8 cellular contexts compared by ENCODE assay signal in the genomic region with DNA sequence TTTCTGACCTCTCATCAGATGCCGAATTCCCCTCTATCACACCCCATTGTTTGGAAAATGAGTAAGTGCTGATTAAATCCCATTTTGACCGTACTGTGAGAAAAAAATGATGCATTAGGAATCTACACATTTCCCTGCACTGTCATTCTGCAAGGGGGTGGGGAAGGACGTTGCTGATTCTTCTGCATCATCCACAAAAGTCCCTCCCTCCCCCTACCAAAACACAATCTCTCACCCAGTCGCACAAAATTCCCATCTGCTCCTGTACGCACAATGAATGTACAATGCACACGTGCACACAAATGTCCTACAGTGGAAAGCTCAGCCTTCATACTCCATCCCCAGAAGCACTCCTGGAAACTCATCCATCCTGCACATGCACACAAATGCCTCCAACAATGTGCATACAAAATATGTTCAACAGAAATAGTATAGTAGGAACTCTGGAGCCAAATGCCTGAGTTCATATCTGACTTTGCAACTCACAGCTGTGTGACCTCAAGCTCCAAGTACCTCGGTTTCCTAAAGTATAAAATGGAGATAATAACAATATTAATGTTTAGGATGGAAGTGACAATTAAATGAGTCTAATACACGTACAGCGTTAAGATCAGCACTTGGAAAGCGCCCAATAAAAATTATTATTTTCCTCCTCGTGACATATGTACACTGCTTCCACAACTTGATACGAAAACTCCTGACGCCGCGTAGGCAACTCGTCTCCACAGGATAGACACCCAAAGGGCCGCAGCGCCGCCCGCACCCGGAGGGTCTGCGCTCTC. TPM values are rescaled to one million over a fixed set of nuclear protein-coding genes. Genes with fewer than 3 reads are reported as not detected.
DNase-seq lines count a peak whose midpoint lies in the region; ATAC-seq and TF ChIP-seq lines count a peak whose summit lies in the region.

No MANE protein-coding gene starts in this region.

- H4K20me1 ChIP-seq in H9 (ENCODE audit: control insufficient read depth, insufficient read depth, insufficient read length), result no peaks in the 10 kb centered on the region

- H3K4ac ChIP-seq in H9 (ENCODE audit: low read depth, low read length), result no peak overlapping the region

- peaks cover 19 to 27% of the 10 kb centered on the region in 2 experiments for H3K4me1 Mint-ChIP-seq in H9
- H3K4me1 Mint-ChIP-seq in activated B cell treated with CpG ODN at 0.5 μM for 24 hours, result peaks cover 88% of the 10 kb centered on the region

- H4K5ac ChIP-seq in H9 (ENCODE audit: insufficient read length, low read depth, low read length), result no peak overlapping the region

- H3K27me3 ChIP-seq in BE2C, result no peaks in the 10 kb centered on the region
- H3K27me3 ChIP-seq in H9 (ENCODE audit: insufficient read depth, low read length), result no peaks in the 10 kb centered on the region
- no peaks in the 10 kb centered on the region for H3K27me3 ChIP-seq in psoas muscle (ENCODE audit: insufficient read depth in 3 of 3, low read length in 2 of 3)

- H3K27ac Mint-ChIP-seq in H9 (peak overlapping the region in 1 of 3 experiments; percentile 55; a peak in 1 of 7 replicates), activated B cell treated with CpG ODN at 0.5 μM for 24 hours (peak overlapping the region; percentile 94)

- no peak overlapping the region for H4K91ac ChIP-seq in H9 (ENCODE audit: insufficient read length, low read depth, low read length)

- peak overlapping the region; percentile 35 for H3K9ac ChIP-seq in H9 (ENCODE audit: extremely low read depth, insufficient read length, low read length)

- ATAC-seq in activated B cell treated with CpG ODN at 0.5 μM for 24 hours (ENCODE audit: low read depth), result no peak
- no peak for ATAC-seq in psoas muscle
- ATAC-seq in left lobe of liver, result no peak

- 100% methylated on average over 1 of the region's 22 CpGs for WGBS in H9 (ENCODE audit: extremely low coverage, insufficient read length, low lambda C conversion rate)
- 3 to 9% (median 3%) methylated on average over 22 of the region's 22 CpGs for WGBS in psoas muscle, 3 donors

- no peak overlapping the region for H2BK12ac ChIP-seq in H9 (ENCODE audit: insufficient read length, low read depth, low read length)

- H3K23ac ChIP-seq in H9 (ENCODE audit: insufficient read length, low read depth, low read length), result no peak overlapping the region

- H3K36me3 ChIP-seq in BE2C (no peaks in the 10 kb centered on the region; the same call in 1 of the 2 replicates), psoas muscle (ENCODE audit: insufficient read depth in 1 of 2, low read depth in 1 of 2) (peaks cover 0 to 10% of the 10 kb centered on the region in 2 donors)

- H3K27me3 Mint-ChIP-seq in H9 (ENCODE audit: low read depth) (no peaks in the 10 kb centered on the region; the same call in 1 of the 2 replicates), activated B cell treated with CpG ODN at 0.5 μM for 24 hours (no peaks in the 10 kb centered on the region)

- peak overlapping the region; percentile 67 for H3K4me2 ChIP-seq in H9 (ENCODE audit: insufficient read depth, insufficient read length, low read length)

- H2BK5ac ChIP-seq in H9 (ENCODE audit: insufficient read length, low read length), result no peak overlapping the region

- H3K9me3 ChIP-seq in BE2C (no peaks in the 10 kb centered on the region), H9 (ENCODE audit: control insufficient read depth, low read depth, low read length) (no peaks in the 10 kb centered on the region), psoas muscle (no peaks in the 10 kb centered on the region)

- H2BK15ac ChIP-seq in H9 (ENCODE audit: low read depth, low read length), result no peak overlapping the region

- H3K79me1 ChIP-seq in H9 (ENCODE audit: insufficient read depth, low read depth, low read length, poor library complexity, severe bottlenecking), result no peaks in the 10 kb centered on the region

- no peak overlapping the region for H3T11ph ChIP-seq in H9 (ENCODE audit: low read length)

- peaks cover 2% of the 10 kb centered on the region; the same call in 1 of the 2 replicates for H3K79me2 ChIP-seq in H9 (ENCODE audit: insufficient read depth, low read length)

- H3K4me1 ChIP-seq in BE2C (peaks cover 3% of the 10 kb centered on the region; the same call in 1 of the 2 replicates), H9 (ENCODE audit: insufficient read depth, low read length) (no peaks in the 10 kb centered on the region), psoas muscle (peaks cover 76% of the 10 kb centered on the region)

- no peak overlapping the region for H4K8ac ChIP-seq in H9 (replicated peaks; ENCODE audit: insufficient read length, low read depth, low read length)

- peak overlapping the region; percentile 87 for H3K4me3 ChIP-seq in BE2C (ENCODE audit: low read depth, low read length)
- H3K4me3 ChIP-seq in psoas muscle, result peak overlapping the region; percentile 98

- POLR2A ChIA-PET in activated B cell treated with CpG ODN at 0.5 μM for 24 hours (lab: Charles Lee), result interaction anchor here (0.7 to 11.0 kb wide), 18 partner anchors 10 to 668 kb away, joined by 3 to 242 read pairs (median 10); partner anchors contain the start of genes ANXA6, CCDC69, CD74 and GM2A

- DNase-seq in BE2C (no peak), H9 (no peak), activated B cell treated with CpG ODN at 0.5 μM for 24 hours (no peak), fibroblast of peridontal ligament (ENCODE audit: extremely low read depth) (peak; percentile 37), psoas muscle (no peak), left lobe of liver (ENCODE audit: low spot score) (no peak), ecto neural progenitor cell (ENCODE audit: low spot score) (no peak), D341Med (ENCODE audit: low spot score) (no peak)

- H3K4me3 Mint-ChIP-seq in H9 (peak overlapping the region; percentile 78 to 91), activated B cell treated with CpG ODN at 0.5 μM for 24 hours (peak overlapping the region; percentile 93)

- CTCF ChIA-PET in activated B cell treated with CpG ODN at 0.5 μM for 24 hours (lab: Charles Lee), result interaction anchor here (1.1 to 2.7 kb wide), 5 partner anchors 12 to 46 kb away, joined by 3 to 18 read pairs (median 3); no protein-coding TSS in a partner anchor

- H2AFZ ChIP-seq in H9 (ENCODE audit: low read length), result no peak overlapping the region

- no peak overlapping the region; the same call in 1 of the 2 replicates for H3K14ac ChIP-seq in H9 (ENCODE audit: insufficient read depth, low read length)

- intact Hi-C loops in activated B cell treated with CpG ODN at 0.5 μM for 24 hours (cut with micrococcal nuclease) (loop anchor here (5.0 to 10.0 kb wide), 2 partner anchors 172 to 695 kb away; partner anchors contain the start of genes G3BP1 and GM2A), psoas muscle (cut with DNase I) (loop anchor here in 1 of 2 donors (2.0 kb wide), 1 partner anchor 15 kb away; no protein-coding TSS in a partner anchor)

- H2BK120ac ChIP-seq in H9 (ENCODE audit: low read depth, low read length, poor library complexity, severe bottlenecking), result no peak overlapping the region

- no peaks in the 10 kb centered on the region for H3K9me3 Mint-ChIP-seq in H9
- no peaks in the 10 kb centered on the region for H3K9me3 Mint-ChIP-seq in activated B cell treated with CpG ODN at 0.5 μM for 24 hours

- H3K27ac ChIP-seq in H9 (ENCODE audit: insufficient read length, low read depth, low read length) (no peak overlapping the region), psoas muscle (peak overlapping the region; percentile 99)

- H3K56ac ChIP-seq in H9 (ENCODE audit: insufficient read length, low read depth, low read length), result no peak overlapping the region

- no peak overlapping the region for H2BK20ac ChIP-seq in H9 (ENCODE audit: low read depth, low read length, poor library complexity, severe bottlenecking)

- H2AK5ac ChIP-seq in H9 (ENCODE audit: insufficient read length, low read length), result no peak overlapping the region

- H3K36me3 Mint-ChIP-seq in H9 (ENCODE audit: insufficient read depth in 1 of 3, low read depth in 3 of 3) (no peaks in the 10 kb centered on the region; a peak in 2 of 7 replicates), activated B cell treated with CpG ODN at 0.5 μM for 24 hours (ENCODE audit: low read depth) (peaks cover 55% of the 10 kb centered on the region)

- peaks cover 5% of the 10 kb centered on the region for H3K23me2 ChIP-seq in H9 (ENCODE audit: insufficient read length, low read depth, low read length, poor library complexity, severe bottlenecking)

- no peak overlapping the region for H3K18ac ChIP-seq in H9 (ENCODE audit: insufficient read length, low read depth, low read length)

- TF ChIP-seq CTCF in BE2C (IDR thresholded peaks at IDR 0.05; ENCODE audit: low read depth, low read length) (no peak), H9 (conservative IDR thresholded peaks at IDR 0.05) (no peak), activated B cell treated with CpG ODN at 0.5 μM for 24 hours (IDR thresholded peaks at IDR 0.05) (no peak), psoas muscle (IDR thresholded peaks at IDR 0.05) (no peak)

RNA-seq across cellular contexts. Expression of gene TNIP1, which starts 0.8 kb away (rescaled TPM):
- polyA plus RNA-seq in BE2C (2012; ENCODE audit: insufficient read depth, insufficient read length, low read depth), result 47.8 TPM
- 40.8 and 43.7 TPM in 2 replicates for total RNA-seq in H9 (2021)
- 506 and 512 TPM in 2 replicates for total RNA-seq in activated B cell treated with CpG ODN at 0.5 μM for 24 hours
- total RNA-seq in psoas muscle, result 100 to 1,000 TPM; 114 to 218 (median 149) TPM
- 100 to 1,000 TPM in 2 of 3 donors, 10 to 100 TPM in 1; 55.5 to 167 (median 106) TPM for polyA plus RNA-seq in psoas muscle
- 74.5 TPM for total RNA-seq in left lobe of liver

RNA-seq across cellular contexts. Expression of gene GPX3, which starts 59.6 kb away (rescaled TPM):
- polyA plus RNA-seq in BE2C (2012; ENCODE audit: insufficient read depth, insufficient read length, low read depth), result 4.4 TPM
- total RNA-seq in H9 (2021), result 20.4 and 20.9 TPM in 2 replicates
- 0.18 and 0.76 TPM in 2 replicates for total RNA-seq in activated B cell treated with CpG ODN at 0.5 μM for 24 hours
- total RNA-seq in psoas muscle, result 100 to 1,000 TPM; 447 to 852 (median 690) TPM
- polyA plus RNA-seq in psoas muscle, result 100 to 1,000 TPM; 551 to 766 (median 552) TPM
- 199 TPM for total RNA-seq in left lobe of liver

Comparison
In these comparisons a context has a peak if more than half of its experiments do, and no peak if none do; other contexts are left out.
1. RNA of gene GPX3, which starts 59.6 kb away (total RNA-seq): 447 to 852 TPM in psoas muscle, 199 TPM in left lobe of liver (single experiment) and 20.4 to 20.9 TPM in H9; 0.18 to 0.76 TPM in activated B cell treated with CpG ODN at 0.5 μM for 24 hours; every median in the first group is over 10 times any median in the second.